8 cellular contexts compared by ENCODE assay signal in the genomic region with DNA sequence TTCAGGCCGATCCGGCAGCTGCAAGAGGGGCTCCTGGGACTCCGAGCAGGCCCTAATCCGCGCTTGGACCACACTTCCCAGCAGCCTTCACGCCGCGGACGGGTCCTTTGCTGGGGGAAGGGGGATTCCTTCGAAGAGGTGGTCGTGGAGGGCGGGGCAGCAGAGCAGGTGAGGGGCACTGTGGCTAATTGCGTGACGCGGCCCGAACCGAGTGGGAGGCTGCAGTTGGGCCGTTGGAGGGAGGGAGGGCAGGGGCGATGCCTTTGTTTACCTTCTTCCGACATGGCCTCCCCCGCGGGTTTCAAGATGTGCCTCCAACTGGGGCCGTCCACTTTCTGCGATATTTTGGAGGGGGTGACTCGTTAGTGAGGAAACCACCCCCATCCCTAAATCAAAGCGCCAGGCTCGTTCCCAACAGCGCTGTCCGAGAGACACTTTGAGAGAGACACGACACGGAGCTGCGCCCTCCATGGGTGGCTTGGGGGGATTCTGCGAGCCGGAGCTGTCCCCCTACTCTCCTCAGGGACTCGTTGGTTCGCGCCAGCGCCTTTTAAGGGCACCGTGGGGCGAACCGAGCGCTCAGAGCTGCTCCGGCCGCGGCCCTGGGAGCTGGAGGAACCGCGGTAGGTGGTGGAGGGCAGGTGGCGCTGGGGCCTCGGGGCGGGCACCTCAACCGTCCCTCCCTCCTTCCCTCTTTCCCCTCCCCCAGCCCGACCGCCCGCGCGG. TPM values are rescaled to one million over a fixed set of nuclear protein-coding genes. Genes with fewer than 3 reads are reported as not detected.
DNase-seq lines count a peak whose midpoint lies in the region; ATAC-seq and TF ChIP-seq lines count a peak whose summit lies in the region.

A gene (plus strand): TSS at position 582 of the 726 bp plus-strand sequence. CDS start 3,070 bp downstream, outside the sequence.

- no peaks in the 10 kb centered on the region for H3K9me3 ChIP-seq in parathyroid adenoma (ENCODE audit: control insufficient read depth, low read length)
- no peaks in the 10 kb centered on the region for H3K9me3 ChIP-seq in tibial artery

- ATAC-seq in HG02610 (IDR thresholded peaks at IDR 0.05; ENCODE audit: unreplicated experiment) (peak; percentile 85), Right ventricle myocardium inferior (peak; percentile 95)

- peak within 1 kb of the TSS; percentile 70 for H3K9ac ChIP-seq in parathyroid adenoma

- H3K4me1 ChIP-seq in parathyroid adenoma (peaks cover 8% of the 10 kb centered on the region), tibial artery (peaks cover 0 to 35% (median 24%) of the 10 kb centered on the region in 4 donors)

- intact Hi-C loops in Right ventricle myocardium inferior (cut with DNase I) (loop anchor here (2.0 kb wide), 1 partner anchor 15 kb away; a partner anchor contains a TSS), tibial artery (cut with DNase I; ENCODE audit: low total_unique reads) (no loop called here)

- TF ChIP-seq POLR2A in GM10847 (IDR thresholded peaks at IDR 0.05; ENCODE audit: extremely low read depth, insufficient read length): peak; percentile 100

- peak within 1 kb of the TSS; percentile 96 for H2AFZ ChIP-seq in parathyroid adenoma

- no peak for TF ChIP-seq CTCF in parathyroid adenoma (IDR thresholded peaks at IDR 0.05)
- peak in 1 of 2 experiments; percentile 10 for TF ChIP-seq CTCF in tibial artery (IDR thresholded peaks at IDR 0.05)

- H3K27ac ChIP-seq in parathyroid adenoma (peak within 1 kb of the TSS; percentile 92), tibial artery (peak within 1 kb of the TSS; percentile 95 to 98)

- H3K4me2 ChIP-seq in parathyroid adenoma (ENCODE audit: low read length): peak within 1 kb of the TSS; percentile 100

- H3K79me2 ChIP-seq in parathyroid adenoma: no peaks in the 10 kb centered on the region

- H3K4me3 ChIP-seq in parathyroid adenoma (ENCODE audit: low read depth, low read length) (peak within 1 kb of the TSS; percentile 90), tibial artery (peak within 1 kb of the TSS; percentile 80 to 97)

- H3K36me3 ChIP-seq in parathyroid adenoma (ENCODE audit: control insufficient read depth, insufficient read depth, low read length) (no peaks in the 10 kb centered on the region), tibial artery (peaks cover 2 to 18% (median 7%) of the 10 kb centered on the region in 3 donors)

- H3K27me3 ChIP-seq in parathyroid adenoma (ENCODE audit: control insufficient read depth, insufficient read depth, low read length): no peaks in the 10 kb centered on the region
- no peaks in the 10 kb centered on the region for H3K27me3 ChIP-seq in tibial artery

- DNase-seq in NCI-H1105 (lab: John Stamatoyannopoulos, UW) (peak; percentile 75), SW 1271 (lab: John Stamatoyannopoulos, UW) (peak; percentile 80 to 97), Right ventricle myocardium inferior (ENCODE audit: missing footprints) (peak; percentile 96), tibial artery (peak; percentile 89 to 96)
- peak; percentile 83 for DNase-seq in activated naive CD8-positive, alpha-beta T cell treated with anti-CD3 and anti-CD28 coated beads, Interleukin-2, amount 50 U/mL, for 16 hours (ENCODE audit: low read depth, low spot score)

RNA-seq across cellular contexts. Expression of the gene that starts here (rescaled TPM):
- total RNA-seq in Right ventricle myocardium inferior: 30.8 TPM

Comparison
In these comparisons a context has a peak if more than half of its experiments do, and no peak if none do; other contexts are left out.
1. Peak in every context shown above with its lines: DNase-seq, ATAC-seq, H3K4me3 ChIP-seq and H3K27ac ChIP-seq.